ENCODE assay signal across 10 cellular contexts in the genomic region with DNA sequence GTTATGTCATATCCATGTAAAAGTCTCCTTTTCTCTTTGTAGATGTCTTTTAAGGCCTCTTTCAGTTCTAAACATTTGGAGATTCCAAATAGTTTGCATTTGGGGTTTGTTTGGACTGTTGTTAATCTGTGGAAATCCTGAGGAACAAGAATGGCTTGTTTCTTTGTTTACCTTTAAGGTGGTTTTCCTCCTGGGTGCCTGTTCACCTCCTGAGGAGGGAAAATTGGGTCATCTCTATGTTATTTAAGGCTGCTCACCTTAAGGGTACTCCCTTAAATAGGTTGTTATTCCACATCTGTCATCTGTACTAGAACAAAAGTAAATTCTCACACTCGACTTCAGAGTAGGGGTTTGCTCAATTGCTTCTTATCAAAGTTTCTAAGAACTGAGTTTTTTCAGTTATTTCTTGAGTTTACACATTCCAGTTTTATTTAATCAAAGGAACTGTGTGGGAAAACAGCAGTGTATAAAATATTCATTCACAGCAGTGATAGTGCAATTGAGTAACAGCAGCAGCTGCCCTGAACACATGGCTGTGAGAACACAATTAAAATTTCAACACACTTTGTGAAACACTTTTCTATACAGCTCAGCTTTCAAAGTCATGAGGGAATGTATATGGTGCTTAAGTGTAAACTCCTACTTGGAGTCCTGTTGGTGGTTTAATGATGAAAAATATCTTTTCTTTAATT.
DNase-seq lines count a peak whose midpoint lies in the region; ATAC-seq lines count a peak whose summit lies in the region.
"Had no signal": no experiment of that assay in that cellular context is flagged by ENCODE, and none has a peak within 500 bp of the region (broad histone marks: within the 10 kb centered on the region; RNA-seq: fewer than 3 reads in every experiment).

No MANE protein-coding gene starts in this region.

- H3K9me3 Mint-ChIP-seq in activated T-helper 17 cell treated with anti-CD3 and anti-CD28 coated beads, Interleukin-2, amount 50 U/mL, for 72 hours, result peaks cover 4% of the 10 kb centered on the region
- no peaks in the 10 kb centered on the region for H3K9me3 Mint-ChIP-seq in stimulated activated effector memory CD8-positive, alpha-beta T cell treated with anti-CD3 and anti-CD28 coated beads, Interleukin-12 subunit alpha, Interleukin-12 subunit beta, amount 100 ng/mL, for 72 hours
- H3K9me3 Mint-ChIP-seq: activated CD4-positive, alpha-beta memory T cell treated with anti-CD3 and anti-CD28 coated beads for 36 hours had no signal

- H3K27ac Mint-ChIP-seq in activated T-helper 17 cell treated with anti-CD3 and anti-CD28 coated beads, Interleukin-2, amount 50 U/mL, for 72 hours, result peak overlapping the region; percentile 32
- peak overlapping the region; percentile 33 for H3K27ac Mint-ChIP-seq in stimulated activated effector memory CD8-positive, alpha-beta T cell treated with anti-CD3 and anti-CD28 coated beads, Interleukin-12 subunit alpha, Interleukin-12 subunit beta, amount 100 ng/mL, for 72 hours
- H3K27ac Mint-ChIP-seq: activated CD4-positive, alpha-beta memory T cell treated with anti-CD3 and anti-CD28 coated beads for 36 hours had no signal

- no peak overlapping the region for H3K4me3 Mint-ChIP-seq in activated T-helper 17 cell treated with anti-CD3 and anti-CD28 coated beads, Interleukin-2, amount 50 U/mL, for 72 hours
- H3K4me3 Mint-ChIP-seq in stimulated activated effector memory CD8-positive, alpha-beta T cell treated with anti-CD3 and anti-CD28 coated beads, Interleukin-12 subunit alpha, Interleukin-12 subunit beta, amount 100 ng/mL, for 72 hours, result no peak overlapping the region
- H3K4me3 Mint-ChIP-seq: activated CD4-positive, alpha-beta memory T cell treated with anti-CD3 and anti-CD28 coated beads for 36 hours had no signal

- intact Hi-C loops in left ventricle myocardium superior (cut with micrococcal nuclease), result no loop called here

- DNase-seq in HPDE6-E6E7 (ENCODE audit: extremely low spot score) (peak; percentile 35), left ventricle myocardium superior (no peak), DMS79 treated with DMSO at 0.1 percent for 48 hours (lab: John Stamatoyannopoulos, UW) (no peak), AG08396 (ENCODE audit: low spot score) (no peak)
- DNase-seq in stimulated activated effector memory CD8-positive, alpha-beta T cell treated with anti-CD3 and anti-CD28 coated beads, Interleukin-12 subunit alpha, Interleukin-12 subunit beta, amount 100 ng/mL, for 72 hours (ENCODE audit: low spot score in 2 of 2), result no peak
- DNase-seq: activated CD4-positive, alpha-beta memory T cell treated with anti-CD3 and anti-CD28 coated beads for 36 hours; amniotic stem cell; spleen had no signal

- peaks cover 4% of the 10 kb centered on the region for H3K4me1 Mint-ChIP-seq in activated T-helper 17 cell treated with anti-CD3 and anti-CD28 coated beads, Interleukin-2, amount 50 U/mL, for 72 hours
- H3K4me1 Mint-ChIP-seq in stimulated activated effector memory CD8-positive, alpha-beta T cell treated with anti-CD3 and anti-CD28 coated beads, Interleukin-12 subunit alpha, Interleukin-12 subunit beta, amount 100 ng/mL, for 72 hours, result peaks cover 6% of the 10 kb centered on the region

- H3K36me3 Mint-ChIP-seq in activated T-helper 17 cell treated with anti-CD3 and anti-CD28 coated beads, Interleukin-2, amount 50 U/mL, for 72 hours (ENCODE audit: low read depth), result no peaks in the 10 kb centered on the region
- no peaks in the 10 kb centered on the region for H3K36me3 Mint-ChIP-seq in stimulated activated effector memory CD8-positive, alpha-beta T cell treated with anti-CD3 and anti-CD28 coated beads, Interleukin-12 subunit alpha, Interleukin-12 subunit beta, amount 100 ng/mL, for 72 hours
- H3K36me3 Mint-ChIP-seq: activated CD4-positive, alpha-beta memory T cell treated with anti-CD3 and anti-CD28 coated beads for 36 hours had no signal

- no peak for ATAC-seq in activated T-helper 17 cell treated with anti-CD3 and anti-CD28 coated beads, Interleukin-2, amount 50 U/mL, for 72 hours (replicated peaks)
- ATAC-seq in left ventricle myocardium superior, result peak; percentile 40
- no peak for ATAC-seq in stimulated activated effector memory CD8-positive, alpha-beta T cell treated with anti-CD3 and anti-CD28 coated beads, Interleukin-12 subunit alpha, Interleukin-12 subunit beta, amount 100 ng/mL, for 72 hours
- ATAC-seq in GM18907 (IDR thresholded peaks at IDR 0.05; ENCODE audit: unreplicated experiment), result no peak

- H3K27me3 Mint-ChIP-seq in activated T-helper 17 cell treated with anti-CD3 and anti-CD28 coated beads, Interleukin-2, amount 50 U/mL, for 72 hours, result peaks cover 22% of the 10 kb centered on the region
